Comparison of ENCODE assay signal across 9 cellular contexts in genomic region chr18:79458131-79458838, GRCh38.
DNase-seq lines count a peak whose midpoint lies in the region; FAIRE-seq and TF ChIP-seq lines count a peak whose summit lies in the region.
"Had no signal": no experiment of that assay in that cellular context is flagged by ENCODE, and none has a peak within 500 bp of the region (broad histone marks: within the 10 kb centered on the region; RNA-seq: fewer than 3 reads in every experiment).

No MANE protein-coding gene starts in this region.

- FAIRE-seq in astrocyte (lab: Jason Lieb, UNC): peak; percentile 39

- no peaks in the 10 kb centered on the region for H4K20me1 ChIP-seq in astrocyte (ENCODE audit: insufficient read depth, low read length)

- peaks cover 11% of the 10 kb centered on the region for H3K4me1 Mint-ChIP-seq in astrocyte (ENCODE audit: low read depth, unreplicated experiment)

- H3K4me3 ChIP-seq in astrocyte (ENCODE audit: insufficient read depth, low read depth, low read length) (peak overlapping the region; percentile 26), skeletal muscle tissue (ENCODE audit: low read length in 3 of 3) (no peak overlapping the region)

- no peak overlapping the region for H3K4me3 Mint-ChIP-seq in astrocyte (ENCODE audit: unreplicated experiment)
- H3K4me3 Mint-ChIP-seq: activated naive CD8-positive, alpha-beta T cell had no signal

- H3K4me1 ChIP-seq in astrocyte (ENCODE audit: insufficient read depth, low read length) (peaks cover 27% of the 10 kb centered on the region), skeletal muscle tissue (ENCODE audit: control insufficient read depth in 3 of 3, insufficient read depth in 3 of 3, low read length in 3 of 3) (peaks cover 6 to 37% (median 27%) of the 10 kb centered on the region in 3 donors)

- H3K27me3 ChIP-seq in astrocyte (ENCODE audit: insufficient read depth, low read length): no peaks in the 10 kb centered on the region
- H3K27me3 ChIP-seq in skeletal muscle tissue (ENCODE audit: control insufficient read depth in 3 of 3, insufficient read depth in 3 of 3, low read length in 3 of 3): no peaks in the 10 kb centered on the region

- H3K27ac Mint-ChIP-seq in astrocyte (ENCODE audit: unreplicated experiment): no peak overlapping the region
- H3K27ac Mint-ChIP-seq: activated naive CD8-positive, alpha-beta T cell had no signal

- H2AFZ ChIP-seq in astrocyte (ENCODE audit: low read depth, low read length): peak overlapping the region; percentile 54

- no peak for TF ChIP-seq POLR2A in erythroblast (IDR thresholded peaks at IDR 0.05; ENCODE audit: low read length)

- H3K27ac ChIP-seq in astrocyte (ENCODE audit: low read depth, low read length): peak overlapping the region; percentile 53
- H3K27ac ChIP-seq in skeletal muscle tissue (ENCODE audit: low read depth, low read length): peak overlapping the region; percentile 62

- TF ChIP-seq CTCF in astrocyte (IDR thresholded peaks at IDR 0.05; ENCODE audit: insufficient read depth, low read depth, low read length): no peak

- H3K36me3 ChIP-seq in astrocyte (ENCODE audit: insufficient read depth, low read length): no peaks in the 10 kb centered on the region
- H3K36me3 ChIP-seq in skeletal muscle tissue (ENCODE audit: control insufficient read depth in 3 of 3, insufficient read depth in 3 of 3, low read length in 3 of 3): peaks cover 17 to 32% (median 30%) of the 10 kb centered on the region in 3 donors

- H3K4me2 ChIP-seq in astrocyte (ENCODE audit: low read length): peak overlapping the region; percentile 72

- H3K27me3 Mint-ChIP-seq in astrocyte (ENCODE audit: low read depth, unreplicated experiment): no peaks in the 10 kb centered on the region
- H3K27me3 Mint-ChIP-seq: activated naive CD8-positive, alpha-beta T cell had no signal

- H3K9ac ChIP-seq in astrocyte (ENCODE audit: low read length) (peak overlapping the region; percentile 65), skeletal muscle tissue (ENCODE audit: low read depth in 1 of 3, low read length in 3 of 3) (peak overlapping the region in 2 of 3 donors; percentile 0 to 33)

- no peaks in the 10 kb centered on the region for H3K79me2 ChIP-seq in astrocyte (ENCODE audit: insufficient read depth, low read length)

- peaks cover 3% of the 10 kb centered on the region for H3K36me3 Mint-ChIP-seq in astrocyte (ENCODE audit: low read depth, unreplicated experiment)
- H3K36me3 Mint-ChIP-seq: activated naive CD8-positive, alpha-beta T cell had no signal

- H3K9me3 ChIP-seq in astrocyte (ENCODE audit: insufficient read depth, low read depth, low read length) (no peaks in the 10 kb centered on the region), skeletal muscle tissue (ENCODE audit: control insufficient read depth in 3 of 3, low read length in 3 of 3) (no peaks in the 10 kb centered on the region)

- peaks cover 2% of the 10 kb centered on the region for H3K9me3 Mint-ChIP-seq in astrocyte (ENCODE audit: unreplicated experiment)

- peak; percentile 86 for DNase-seq in ELF-1 (ENCODE audit: low read depth, low spot score)
- DNase-seq in astrocyte (ENCODE audit: low read depth): peak; percentile 91
- DNase-seq in hepatic stellate cell (ENCODE audit: low spot score): peak; percentile 95
- no peak for DNase-seq in T-helper 1 cell
- DNase-seq in NCI-H510A (lab: John Stamatoyannopoulos, UW): no peak
- no peak for DNase-seq in NCI-H446 treated with DMSO at 0.1 percent for 48 hours (lab: John Stamatoyannopoulos, UW)
- DNase-seq in erythroblast (lab: John Stamatoyannopoulos, UW): no peak

Comparison
In these comparisons a context has a peak if more than half of its experiments do, and no peak if none do; other contexts are left out.
1. DNase-seq: peak in ELF-1 (single experiment), astrocyte (single experiment) and hepatic stellate cell (single experiment); none in T-helper 1 cell (0 of 5), NCI-H510A (single experiment), NCI-H446 treated with DMSO at 0.1 percent for 48 hours (single experiment) and erythroblast (0 of 2).